4 cellular contexts compared by ENCODE assay signal in the genomic region with DNA sequence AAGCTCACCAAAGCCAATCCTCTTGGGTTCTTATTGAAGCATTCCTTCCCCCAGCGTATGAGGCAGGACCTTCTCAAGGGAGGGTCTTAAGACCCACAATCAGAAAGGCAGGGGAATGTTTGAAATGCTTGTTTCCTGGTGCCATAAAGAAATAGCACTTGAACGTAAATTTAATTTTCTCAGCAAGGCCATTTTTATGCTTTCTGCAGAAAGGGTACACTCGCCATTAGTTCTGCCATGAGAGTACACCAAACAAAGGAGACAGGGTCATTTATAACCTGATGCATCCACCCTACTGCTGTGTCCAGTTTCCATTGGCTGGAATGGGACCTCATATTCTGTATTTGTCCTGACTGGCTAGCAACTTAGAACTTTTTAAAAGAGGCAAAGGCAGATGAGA.
TF ChIP-seq lines count a peak whose summit lies in the region.

No MANE protein-coding gene starts in this region.

TF ChIP-seq in HEK293, 187 proteins besides CTCF, POLR2A, EP300 and RAD21:
- TF ChIP-seq ZNF561 (tag by site-specific recombination; IDR thresholded peaks at IDR 0.05; ENCODE audit: borderline replicate concordance) (0 out of 2 replicates have a peak, but pooled peaks have one; percentile 28), SETDB1 (IDR thresholded peaks at IDR 0.05; ENCODE audit: insufficient read length, low read length) (peak; percentile 64)
TF ChIP-seq in HEK293: peak in this region for 2; not testable (repeated sequence) for 185.

TF ChIP-seq in GM12878, 131 proteins besides CTCF, POLR2A, EP300 and RAD21:
- TF ChIP-seq CBX5 (IDR thresholded peaks at IDR 0.05; ENCODE audit: low read depth): peak; percentile 62; the same call in 1 of the 2 replicates

TF ChIP-seq in K562, 482 proteins besides CTCF, POLR2A, EP300 and RAD21:
- peak; percentile 71; the same call in 1 of the 2 replicates for TF ChIP-seq ZNF561 (CRISPR knock-in tag; conservative IDR thresholded peaks at IDR 0.05)
- TF ChIP-seq, protein P1, sequence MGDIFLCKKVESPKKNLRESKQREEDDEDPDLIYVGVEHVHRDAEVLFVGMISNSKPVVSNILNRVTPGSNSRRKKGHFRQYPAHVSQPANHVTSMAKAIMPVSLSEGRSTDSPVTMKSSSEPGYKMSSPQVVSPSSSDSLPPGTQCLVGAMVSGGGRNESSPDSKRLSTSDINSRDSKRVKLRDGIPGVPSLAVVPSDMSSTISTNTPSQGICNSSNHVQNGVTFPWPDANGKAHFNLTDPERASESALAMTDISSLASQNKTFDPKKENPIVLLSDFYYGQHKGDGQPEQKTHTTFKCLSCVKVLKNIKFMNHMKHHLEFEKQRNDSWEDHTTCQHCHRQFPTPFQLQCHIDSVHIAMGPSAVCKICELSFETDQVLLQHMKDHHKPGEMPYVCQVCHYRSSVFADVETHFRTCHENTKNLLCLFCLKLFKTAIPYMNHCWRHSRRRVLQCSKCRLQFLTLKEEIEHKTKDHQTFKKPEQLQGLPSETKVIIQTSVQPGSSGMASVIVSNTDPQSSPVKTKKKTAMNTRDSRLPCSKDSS (IDR thresholded peaks at IDR 0.05; ENCODE audit: low read depth, partially characterized antibody): peak; percentile 95
- peak in 1 of 2 experiments; percentile 44; a peak in 1 of 4 replicates for TF ChIP-seq TRIM24 (IDR thresholded peaks at IDR 0.05)
- peak; percentile 63; the same call in 1 of the 2 replicates for TF ChIP-seq CBX1 (IDR thresholded peaks at IDR 0.05; ENCODE audit: low read depth)
- peak in 1 of 2 experiments; percentile 97; a peak in 2 of 3 replicates for TF ChIP-seq CBX3 (IDR thresholded peaks at IDR 0.05; ENCODE audit: borderline replicate concordance in 1 of 2, low read length in 2 of 2)
- TF ChIP-seq CBX5 (IDR thresholded peaks at IDR 0.05; ENCODE audit: borderline replicate concordance, low read depth): peak; percentile 94
- TF ChIP-seq XRCC3 (IDR thresholded peaks at IDR 0.05): peak; percentile 87; the same call in 1 of the 2 replicates
- peak; percentile 97 for TF ChIP-seq TRIM28 (IDR thresholded peaks at IDR 0.05)
- TF ChIP-seq ZEB2 (IDR thresholded peaks at IDR 0.05): 0 out of 2 replicates have a peak, but pooled peaks have one; percentile 32

TF ChIP-seq in HepG2, 621 proteins besides CTCF, POLR2A, EP300 and RAD21:
- TF ChIP-seq ZNF562 (CRISPR knock-in tag; IDR thresholded peaks at IDR 0.05; ENCODE audit: borderline replicate concordance): 0 out of 2 replicates have a peak, but pooled peaks have one; percentile 80
TF ChIP-seq in HepG2: peak in this region for 1; not testable (repeated sequence) for 620.
